In genomic region chr3:30370681-30371271, GRCh38 we compare ENCODE assay signal across 1 cellular context.
TF ChIP-seq lines count a peak whose summit lies in the region.

No MANE protein-coding gene starts in this region.

TF ChIP-seq in H1, 55 proteins besides CTCF, POLR2A, EP300 and RAD21 (continued from another document):
- TF ChIP-seq CHD7 (IDR thresholded peaks at IDR 0.05; ENCODE audit: insufficient replicate concordance, low read length) (no peak), ATF3 (IDR thresholded peaks at IDR 0.05; ENCODE audit: insufficient read depth, low read depth, low read length) (no peak), SP1 (IDR thresholded peaks at IDR 0.05; ENCODE audit: low read depth, low read length) (no peak), TAF7 (optimal IDR thresholded peaks at IDR 0.05; ENCODE audit: borderline replicate concordance, low read depth, low read length) (no peak)
